15 cellular contexts compared by ENCODE assay signal in the genomic region with DNA sequence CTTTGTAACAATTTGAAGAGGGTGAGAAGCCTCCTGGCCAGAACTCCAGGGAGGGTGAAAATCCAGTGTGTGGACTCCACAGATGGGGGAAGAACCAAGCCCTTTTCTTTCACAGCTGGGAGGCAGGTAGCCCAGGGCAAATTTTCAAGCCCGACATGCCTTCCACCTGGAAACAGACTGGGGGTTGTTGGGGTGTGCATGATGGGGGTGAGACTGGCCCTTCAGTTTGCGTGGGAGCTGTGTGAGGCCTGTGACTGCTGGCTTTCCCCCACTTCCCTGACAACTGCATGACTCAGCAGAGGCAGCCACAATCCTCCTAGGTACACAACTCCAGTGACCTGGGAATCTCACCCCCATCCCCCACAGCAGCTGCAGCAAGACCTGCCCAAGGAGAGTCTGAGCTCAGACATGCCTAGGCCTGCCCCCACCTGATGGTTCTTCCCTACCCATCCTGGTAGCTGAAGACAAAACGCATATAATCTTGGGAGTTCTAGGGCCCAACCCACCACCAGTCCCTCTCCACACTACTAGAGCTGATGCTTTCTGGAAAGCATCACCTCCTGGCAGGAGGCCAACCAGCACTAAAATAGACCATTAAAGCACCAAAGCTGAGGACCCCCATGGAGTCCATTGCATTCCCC.
DNase-seq lines count a peak whose midpoint lies in the region; TF ChIP-seq lines count a peak whose summit lies in the region.
"Had no signal": no experiment of that assay in that cellular context is flagged by ENCODE, and none has a peak within 500 bp of the region (broad histone marks: within the 10 kb centered on the region; RNA-seq: fewer than 3 reads in every experiment).

No MANE protein-coding gene starts in this region.

- H3K27ac ChIP-seq in HEK293 (ENCODE audit: extremely low read depth, low read depth, low read length) (0 out of 2 replicates have a peak overlapping the region, but pooled peaks have one; percentile 24), SJCRH30 (peak overlapping the region; percentile 8; the same call in 1 of the 2 replicates)
- H3K27ac ChIP-seq: C4-2B, esophagus muscularis mucosa, psoas muscle had no signal

- no peaks in the 10 kb centered on the region for H3K27me3 Mint-ChIP-seq in mesothelial cell of epicardium (ENCODE audit: low read depth)

- POLR2A ChIA-PET in HEK293 (lab: Yijun Ruan, JAX), result no interaction called here

- no peak overlapping the region for H3K4me3 Mint-ChIP-seq in mesothelial cell of epicardium
- H3K4me3 Mint-ChIP-seq: naive thymus-derived CD4-positive, alpha-beta T cell had no signal

- H3K27me3 ChIP-seq in SJCRH30 (no peaks in the 10 kb centered on the region), kidney epithelial cell (ENCODE audit: control insufficient read depth, insufficient read depth, low read length) (no peaks in the 10 kb centered on the region)
- H3K27me3 ChIP-seq: esophagus muscularis mucosa had no signal

- TF ChIP-seq CTCF in HEK293 (tag by site-specific recombination; IDR thresholded peaks at IDR 0.05), result no peak
- no peak for TF ChIP-seq CTCF in kidney epithelial cell (IDR thresholded peaks at IDR 0.05; ENCODE audit: insufficient read depth, low read length, poor library complexity, severe bottlenecking)
- no peak for TF ChIP-seq CTCF in mesothelial cell of epicardium (IDR thresholded peaks at IDR 0.05; ENCODE audit: unreplicated experiment)

- in situ Hi-C loops in Caki2 (cut with HindIII; ENCODE audit: low pct_unique_long_range_greater_than_20kb, low sequenced_read_pairs), result no loop called here

- no peak overlapping the region for H3K27ac Mint-ChIP-seq in mesothelial cell of epicardium
- H3K27ac Mint-ChIP-seq: naive thymus-derived CD4-positive, alpha-beta T cell had no signal

- no peaks in the 10 kb centered on the region for H3K9me3 ChIP-seq in HEK293 (ENCODE audit: control insufficient read depth, insufficient read depth, low read depth, low read length)
- H3K9me3 ChIP-seq in SJCRH30 (replicated peaks), result 0 out of 2 replicates have a peak, but pooled peaks cover 4% of the 10 kb centered on the region
- H3K9me3 ChIP-seq: esophagus muscularis mucosa, psoas muscle, SK-N-SH had no signal

- DNase-seq in Caki2 (ENCODE audit: low read depth), result peak; percentile 30
- peak; percentile 42 to 51 for DNase-seq in SJCRH30
- DNase-seq in kidney epithelial cell (ENCODE audit: low read depth), result peak; percentile 2
- no peak for DNase-seq in MV-4-11 (lab: John Stamatoyannopoulos, UW)
- no peak for DNase-seq in activated CD4-positive, CD25-positive, alpha-beta regulatory T cell (lab: John Stamatoyannopoulos, UW)
- no peak for DNase-seq in mesothelial cell of epicardium (ENCODE audit: low spot score in 2 of 2, unreplicated experiment in 2 of 2)
- DNase-seq: aorta; hypothalamus; left ventricle myocardium superior; naive thymus-derived CD4-positive, alpha-beta T cell; SK-N-SH had no signal

- CTCF ChIA-PET in HEK293 (lab: Yijun Ruan, JAX), result interaction anchor here (0.6 kb wide), 1 partner anchor 94 kb away, joined by 3 read pairs; no protein-coding TSS in a partner anchor

- H3K4me1 Mint-ChIP-seq in mesothelial cell of epicardium, result no peaks in the 10 kb centered on the region
- H3K4me1 Mint-ChIP-seq: naive thymus-derived CD4-positive, alpha-beta T cell had no signal

- H3K9me3 Mint-ChIP-seq in mesothelial cell of epicardium, result peaks cover 43% of the 10 kb centered on the region

- H3K4me3 ChIP-seq in HEK293 (ENCODE audit: low read depth, low read length), result no peak overlapping the region
- H3K4me3 ChIP-seq in SJCRH30, result no peak overlapping the region
- no peak overlapping the region for H3K4me3 ChIP-seq in kidney epithelial cell (ENCODE audit: low read depth, low read length)
- H3K4me3 ChIP-seq: esophagus muscularis mucosa, psoas muscle had no signal

- H3K36me3 ChIP-seq in HEK293 (ENCODE audit: control insufficient read depth in 2 of 2, insufficient read depth in 1 of 2, low read length in 2 of 2) (no peaks in the 10 kb centered on the region), SJCRH30 (no peaks in the 10 kb centered on the region), kidney epithelial cell (ENCODE audit: control insufficient read depth, insufficient read depth, low read length) (no peaks in the 10 kb centered on the region)
- H3K36me3 ChIP-seq: esophagus muscularis mucosa had no signal

- H3K4me1 ChIP-seq in HEK293 (ENCODE audit: control insufficient read depth, insufficient read depth, low read length) (no peaks in the 10 kb centered on the region; the same call in 1 of the 2 replicates), SJCRH30 (peaks cover 12% of the 10 kb centered on the region)
- H3K4me1 ChIP-seq: psoas muscle had no signal

- peaks cover 14% of the 10 kb centered on the region for H3K36me3 Mint-ChIP-seq in mesothelial cell of epicardium
- H3K36me3 Mint-ChIP-seq: naive thymus-derived CD4-positive, alpha-beta T cell had no signal

TF ChIP-seq in HEK293, 187 proteins besides CTCF, POLR2A, EP300 and RAD21 (continues in another document):
- TF ChIP-seq, protein P1, sequence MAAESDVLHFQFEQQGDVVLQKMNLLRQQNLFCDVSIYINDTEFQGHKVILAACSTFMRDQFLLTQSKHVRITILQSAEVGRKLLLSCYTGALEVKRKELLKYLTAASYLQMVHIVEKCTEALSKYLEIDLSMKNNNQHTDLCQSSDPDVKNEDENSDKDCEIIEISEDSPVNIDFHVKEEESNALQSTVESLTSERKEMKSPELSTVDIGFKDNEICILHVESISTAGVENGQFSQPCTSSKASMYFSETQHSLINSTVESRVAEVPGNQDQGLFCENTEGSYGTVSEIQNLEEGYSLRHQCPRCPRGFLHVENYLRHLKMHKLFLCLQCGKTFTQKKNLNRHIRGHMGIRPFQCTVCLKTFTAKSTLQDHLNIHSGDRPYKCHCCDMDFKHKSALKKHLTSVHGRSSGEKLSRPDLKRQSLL (tag by site-specific recombination; IDR thresholded peaks at IDR 0.05), result no peak
- TF ChIP-seq, protein P2, sequence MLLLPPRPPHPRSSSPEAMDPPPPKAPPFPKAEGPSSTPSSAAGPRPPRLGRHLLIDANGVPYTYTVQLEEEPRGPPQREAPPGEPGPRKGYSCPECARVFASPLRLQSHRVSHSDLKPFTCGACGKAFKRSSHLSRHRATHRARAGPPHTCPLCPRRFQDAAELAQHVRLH (tag by site-specific recombination; IDR thresholded peaks at IDR 0.05), result no peak
- no peak for TF ChIP-seq HOXD13 (CRISPR knock-in tag; IDR thresholded peaks at IDR 0.05; ENCODE audit: borderline replicate concordance)
- peak; percentile 58 for TF ChIP-seq SCRT2 (tag by site-specific recombination; IDR thresholded peaks at IDR 0.05)
- TF ChIP-seq, protein P3, sequence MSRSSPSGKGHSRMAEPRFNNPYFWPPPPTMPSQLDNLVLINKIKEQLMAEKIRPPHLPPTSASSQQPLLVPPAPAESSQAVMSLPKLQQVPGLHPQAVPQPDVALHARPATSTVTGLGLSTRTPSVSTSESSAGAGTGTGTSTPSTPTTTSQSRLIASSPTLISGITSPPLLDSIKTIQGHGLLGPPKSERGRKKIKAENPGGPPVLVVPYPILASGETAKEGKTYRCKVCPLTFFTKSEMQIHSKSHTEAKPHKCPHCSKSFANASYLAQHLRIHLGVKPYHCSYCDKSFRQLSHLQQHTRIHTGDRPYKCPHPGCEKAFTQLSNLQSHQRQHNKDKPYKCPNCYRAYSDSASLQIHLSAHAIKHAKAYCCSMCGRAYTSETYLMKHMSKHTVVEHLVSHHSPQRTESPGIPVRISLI (tag by site-specific recombination; IDR thresholded peaks at IDR 0.05), result no peak
- no peak for TF ChIP-seq ZNF423 (tag by site-specific recombination; IDR thresholded peaks at IDR 0.05)
- no peak for TF ChIP-seq ZNF571 (tag by site-specific recombination; IDR thresholded peaks at IDR 0.05)
- TF ChIP-seq, protein P4, sequence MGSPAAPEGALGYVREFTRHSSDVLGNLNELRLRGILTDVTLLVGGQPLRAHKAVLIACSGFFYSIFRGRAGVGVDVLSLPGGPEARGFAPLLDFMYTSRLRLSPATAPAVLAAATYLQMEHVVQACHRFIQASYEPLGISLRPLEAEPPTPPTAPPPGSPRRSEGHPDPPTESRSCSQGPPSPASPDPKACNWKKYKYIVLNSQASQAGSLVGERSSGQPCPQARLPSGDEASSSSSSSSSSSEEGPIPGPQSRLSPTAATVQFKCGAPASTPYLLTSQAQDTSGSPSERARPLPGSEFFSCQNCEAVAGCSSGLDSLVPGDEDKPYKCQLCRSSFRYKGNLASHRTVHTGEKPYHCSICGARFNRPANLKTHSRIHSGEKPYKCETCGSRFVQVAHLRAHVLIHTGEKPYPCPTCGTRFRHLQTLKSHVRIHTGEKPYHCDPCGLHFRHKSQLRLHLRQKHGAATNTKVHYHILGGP (tag by site-specific recombination; IDR thresholded peaks at IDR 0.05), result 0 out of 2 replicates have a peak, but pooled peaks have one; percentile 11
- no peak for TF ChIP-seq ZNF140 (tag by site-specific recombination; IDR thresholded peaks at IDR 0.05)
- no peak for TF ChIP-seq ZSCAN16 (tag by site-specific recombination; IDR thresholded peaks at IDR 0.05)
- no peak for TF ChIP-seq ZNF354C (tag by site-specific recombination; IDR thresholded peaks at IDR 0.05; ENCODE audit: borderline replicate concordance, low read depth)
- TF ChIP-seq, protein P5, sequence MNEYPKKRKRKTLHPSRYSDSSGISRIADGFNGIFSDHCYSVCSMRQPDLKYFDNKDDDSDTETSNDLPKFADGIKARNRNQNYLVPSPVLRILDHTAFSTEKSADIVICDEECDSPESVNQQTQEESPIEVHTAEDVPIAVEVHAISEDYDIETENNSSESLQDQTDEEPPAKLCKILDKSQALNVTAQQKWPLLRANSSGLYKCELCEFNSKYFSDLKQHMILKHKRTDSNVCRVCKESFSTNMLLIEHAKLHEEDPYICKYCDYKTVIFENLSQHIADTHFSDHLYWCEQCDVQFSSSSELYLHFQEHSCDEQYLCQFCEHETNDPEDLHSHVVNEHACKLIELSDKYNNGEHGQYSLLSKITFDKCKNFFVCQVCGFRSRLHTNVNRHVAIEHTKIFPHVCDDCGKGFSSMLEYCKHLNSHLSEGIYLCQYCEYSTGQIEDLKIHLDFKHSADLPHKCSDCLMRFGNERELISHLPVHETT (tag by site-specific recombination; IDR thresholded peaks at IDR 0.05), result no peak
- 0 out of 2 replicates have a peak, but pooled peaks have one; percentile 24 for TF ChIP-seq ZFHX2 (tag by site-specific recombination; conservative IDR thresholded peaks at IDR 0.05)
- no peak for TF ChIP-seq ZNF837 (tag by site-specific recombination; IDR thresholded peaks at IDR 0.05)
- no peak for TF ChIP-seq ZNF175 (tag by site-specific recombination; IDR thresholded peaks at IDR 0.05)

Comparison
In these comparisons a context has a peak if more than half of its experiments do, and no peak if none do; other contexts are left out.
1. DNase-seq: peak in Caki2 (single experiment), SJCRH30 (2 of 2) and kidney epithelial cell (single experiment); none in MV-4-11 (single experiment), activated CD4-positive, CD25-positive, alpha-beta regulatory T cell (0 of 4) and mesothelial cell of epicardium (0 of 2).